ENCODE assay signal across 39 cellular contexts in genomic region chr3:8369638-8370037, GRCh38.
"Had no signal": no experiment of that assay in that cellular context is flagged by ENCODE, and none has a peak within 500 bp of the region (broad histone marks: within the 10 kb centered on the region; RNA-seq: fewer than 3 reads in every experiment).

No MANE protein-coding gene starts in this region.

- H3K4me1 ChIP-seq: body of pancreas, breast epithelium had no signal

- H3K36me3 Mint-ChIP-seq: activated naive CD4-positive, alpha-beta T cell treated with anti-CD3 and anti-CD28 coated beads, Interleukin-2, amount 10 ng/mL, durations not matched to agents 7 days and 5 days; activated naive CD8-positive, alpha-beta T cell treated with anti-CD3 and anti-CD28 coated beads, Interleukin-2, amount 10 ng/mL, durations not matched to agents 7 days and 5 days; brain had no signal

- H3K4me1 Mint-ChIP-seq: activated naive CD4-positive, alpha-beta T cell treated with anti-CD3 and anti-CD28 coated beads, Interleukin-2, amount 10 ng/mL, durations not matched to agents 7 days and 5 days; activated naive CD4-positive, alpha-beta T cell treated with anti-CD3 and anti-CD28 coated beads, Interleukin-2, amount 50 U/mL, for 24 hours; activated naive CD8-positive, alpha-beta T cell treated with anti-CD3 and anti-CD28 coated beads for 36 hours; activated naive CD8-positive, alpha-beta T cell treated with anti-CD3 and anti-CD28 coated beads, Interleukin-2, amount 10 ng/mL, durations not matched to agents 7 days and 5 days; activated naive CD8-positive, alpha-beta T cell treated with anti-CD3 and anti-CD28 coated beads, Interleukin-2, amount 50 U/mL, for 24 hours had no signal

- H3K4me3 ChIP-seq: adrenal gland, ascending aorta, body of pancreas, breast epithelium, cardiac muscle cell had no signal

- H3K9me3 ChIP-seq: adrenal gland, ascending aorta, body of pancreas, breast epithelium had no signal

- ATAC-seq: activated naive CD4-positive, alpha-beta T cell treated with anti-CD3 and anti-CD28 coated beads, Interleukin-2, amount 50 U/mL, for 72 hours; activated naive CD8-positive, alpha-beta T cell treated with anti-CD3 and anti-CD28 coated beads, Interleukin-2, amount 50 U/mL, for 24 hours; activated T-cell treated with anti-CD3 and anti-CD28 coated beads, Interleukin-2, amount 50 U/mL, for 4 hours; activated T-cell treated with anti-CD3 and anti-CD28 coated beads, Interleukin-2, amount 50 U/mL, for 72 hours; activated T-helper 17 cell treated with anti-CD3 and anti-CD28 coated beads, Interleukin-2, amount 50 U/mL, for 72 hours; body of pancreas had no signal

- FAIRE-seq: astrocyte, bronchial epithelial cell had no signal

- H3K9me3 Mint-ChIP-seq: activated naive CD4-positive, alpha-beta T cell treated with anti-CD3 and anti-CD28 coated beads, Interleukin-2, amount 50 U/mL, for 24 hours; activated T-helper 2 cell treated with anti-CD3 and anti-CD28 coated beads, Interferon-gamma antibody, Interleukin-2, Interleukin-4, amounts not matched to agents 10 μg/mL and 5 μg/mL and 100 μg/mL, durations not matched to agents 14 hours and 24 hours and 36 hours had no signal

- H3K27me3 Mint-ChIP-seq: activated naive CD4-positive, alpha-beta T cell treated with anti-CD3 and anti-CD28 coated beads, Interleukin-2, amount 50 U/mL, for 24 hours; activated naive CD8-positive, alpha-beta T cell; activated naive CD8-positive, alpha-beta T cell treated with anti-CD3 and anti-CD28 coated beads for 36 hours; activated T-cell treated with anti-CD3 and anti-CD28 coated beads, Interleukin-2, amount 50 U/mL, for 24 hours had no signal

- H3K36me3 ChIP-seq: adrenal gland, ascending aorta, brain microvascular endothelial cell, breast epithelium, cardiac muscle cell had no signal

- H3K27ac ChIP-seq: adrenal gland, ascending aorta, body of pancreas, brain microvascular endothelial cell, breast epithelium, cardiac muscle cell had no signal

- H3K4me3 Mint-ChIP-seq: activated naive CD4-positive, alpha-beta T cell treated with anti-CD3 and anti-CD28 coated beads for 36 hours; activated naive CD4-positive, alpha-beta T cell treated with anti-CD3 and anti-CD28 coated beads, Interleukin-2, amount 10 ng/mL, durations not matched to agents 7 days and 5 days; activated naive CD4-positive, alpha-beta T cell treated with anti-CD3 and anti-CD28 coated beads, Interleukin-2, amount 50 U/mL, for 24 hours; activated naive CD8-positive, alpha-beta T cell; activated naive CD8-positive, alpha-beta T cell treated with anti-CD3 and anti-CD28 coated beads for 36 hours; activated naive CD8-positive, alpha-beta T cell treated with anti-CD3 and anti-CD28 coated beads, Interleukin-2, amount 10 ng/mL, durations not matched to agents 7 days and 5 days; activated naive CD8-positive, alpha-beta T cell treated with anti-CD3 and anti-CD28 coated beads, Interleukin-2, amount 50 U/mL, for 24 hours; activated T-cell treated with anti-CD3 and anti-CD28 coated beads, Interleukin-2, amount 50 U/mL, for 24 hours; activated T-cell treated with anti-CD3 and anti-CD28 coated beads, Interleukin-2, amount 50 U/mL, for 4 hours; activated T-cell treated with anti-CD3 and anti-CD28 coated beads, Interleukin-2, amount 50 U/mL, for 72 hours; activated T-helper 1 cell treated with anti-CD3 and anti-CD28 coated beads, Interleukin-12 subunit alpha, Interleukin-12 subunit beta, Interleukin-2, Interleukin-4 antibody, amounts not matched to agents 30 ng/mL and 10 ng/mL and 1 ng/mL, durations not matched to agents 14 hours and 24 hours and 36 hours; activated T-helper 17 cell treated with anti-CD3 and anti-CD28 coated beads, Interleukin-2, amount 50 U/mL, for 72 hours; brain had no signal

- H3K27ac Mint-ChIP-seq: activated naive CD4-positive, alpha-beta T cell treated with anti-CD3 and anti-CD28 coated beads for 36 hours; activated naive CD4-positive, alpha-beta T cell treated with anti-CD3 and anti-CD28 coated beads, Interleukin-2, amount 10 ng/mL, durations not matched to agents 7 days and 5 days; activated naive CD4-positive, alpha-beta T cell treated with anti-CD3 and anti-CD28 coated beads, Interleukin-2, amount 50 U/mL, for 24 hours; activated naive CD4-positive, alpha-beta T cell treated with anti-CD3 and anti-CD28 coated beads, Interleukin-2, amount 50 U/mL, for 72 hours; activated naive CD8-positive, alpha-beta T cell; activated naive CD8-positive, alpha-beta T cell treated with anti-CD3 and anti-CD28 coated beads for 36 hours; activated naive CD8-positive, alpha-beta T cell treated with anti-CD3 and anti-CD28 coated beads, Interleukin-2, amount 10 ng/mL, durations not matched to agents 7 days and 5 days; activated naive CD8-positive, alpha-beta T cell treated with anti-CD3 and anti-CD28 coated beads, Interleukin-2, amount 50 U/mL, for 24 hours; activated T-cell treated with anti-CD3 and anti-CD28 coated beads, Interleukin-2, amount 50 U/mL, for 24 hours; activated T-cell treated with anti-CD3 and anti-CD28 coated beads, Interleukin-2, amount 50 U/mL, for 72 hours; activated T-helper 1 cell treated with anti-CD3 and anti-CD28 coated beads, Interleukin-12 subunit alpha, Interleukin-12 subunit beta, Interleukin-2, Interleukin-4 antibody, amounts not matched to agents 30 ng/mL and 10 ng/mL and 1 ng/mL, durations not matched to agents 14 hours and 24 hours and 36 hours; activated T-helper 17 cell treated with anti-CD3 and anti-CD28 coated beads, Interleukin-2, amount 50 U/mL, for 72 hours; activated T-helper 2 cell treated with anti-CD3 and anti-CD28 coated beads, Interferon-gamma antibody, Interleukin-2, Interleukin-4, amounts not matched to agents 10 μg/mL and 5 μg/mL and 100 μg/mL, durations not matched to agents 14 hours and 24 hours and 36 hours; brain had no signal

- H3K27me3 ChIP-seq: adrenal gland, ascending aorta, body of pancreas, brain microvascular endothelial cell, breast epithelium, cardiac muscle cell had no signal

- DNase-seq: activated effector memory CD4-positive, alpha-beta T cell treated with anti-CD3 and anti-CD28 coated beads, Interleukin-2, amount 50 U/mL, for 16 hours; activated effector memory CD4-positive, alpha-beta T cell treated with Interleukin-2 at 50 U/mL for 16 hours; activated gamma-delta T cell; activated gamma-delta T cell treated with Interleukin-2 at 50 U/mL for 16 hours; activated naive CD4-positive, alpha-beta T cell; activated naive CD4-positive, alpha-beta T cell treated with anti-CD3 and anti-CD28 coated beads for 36 hours; activated naive CD4-positive, alpha-beta T cell treated with anti-CD3 and anti-CD28 coated beads, Interleukin-2, amount 10 ng/mL, durations not matched to agents 7 days and 5 days; activated naive CD4-positive, alpha-beta T cell treated with anti-CD3 and anti-CD28 coated beads, Interleukin-2, amount 50 U/mL, for 16 hours; activated naive CD4-positive, alpha-beta T cell treated with Interleukin-2 at 50 U/mL for 16 hours; activated naive CD8-positive, alpha-beta T cell treated with anti-CD3 and anti-CD28 coated beads for 36 hours; activated naive CD8-positive, alpha-beta T cell treated with anti-CD3 and anti-CD28 coated beads, Interleukin-2, amount 10 ng/mL, durations not matched to agents 7 days and 5 days; activated naive CD8-positive, alpha-beta T cell treated with anti-CD3 and anti-CD28 coated beads, Interleukin-2, amount 50 U/mL, for 24 hours; activated T-cell treated with anti-CD3 and anti-CD28 coated beads, Interleukin-2, amount 50 U/mL, for 1 hour; activated T-cell treated with anti-CD3 and anti-CD28 coated beads, Interleukin-2, amount 50 U/mL, for 24 hours; activated T-cell treated with anti-CD3 and anti-CD28 coated beads, Interleukin-2, amount 50 U/mL, for 4 hours; activated T-cell treated with anti-CD3 and anti-CD28 coated beads, Interleukin-2, amount 50 U/mL, for 48 hours; activated T-cell treated with anti-CD3 and anti-CD28 coated beads, Interleukin-2, amount 50 U/mL, for 72 hours; adrenal gland; amniotic stem cell; amygdala; anterior cingulate cortex; aorta; body of pancreas; brain microvascular endothelial cell; caudate nucleus; central memory CD4-positive, alpha-beta T cell; cerebellar nuclear complex had no signal
